16 cellular contexts compared by ENCODE assay signal in the genomic region with DNA sequence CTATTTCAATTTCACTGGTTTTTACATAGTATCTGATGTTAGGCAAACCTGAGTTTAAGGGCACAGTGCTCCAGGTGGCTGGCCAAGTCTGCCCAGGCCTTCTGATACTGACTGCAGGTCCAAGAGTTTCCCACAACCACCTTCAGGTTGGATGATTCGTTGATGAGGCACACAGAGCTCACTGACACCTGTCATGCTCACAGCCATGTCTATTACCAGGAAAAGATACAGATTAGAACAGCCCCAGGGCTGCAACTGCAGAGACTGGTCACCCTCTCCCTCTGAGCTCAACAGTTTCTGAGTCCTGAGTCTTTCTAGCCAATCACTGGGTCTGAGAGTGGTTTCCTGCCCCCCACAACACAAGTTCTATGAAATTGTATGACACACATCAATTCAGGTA.
"Had no signal": no experiment of that assay in that cellular context is flagged by ENCODE, and none has a peak within 500 bp of the region (broad histone marks: within the 10 kb centered on the region; RNA-seq: fewer than 3 reads in every experiment).

No MANE protein-coding gene starts in this region.

- H3K4me3 Mint-ChIP-seq: activated naive CD8-positive, alpha-beta T cell treated with anti-CD3 and anti-CD28 coated beads for 36 hours; activated T-cell treated with anti-CD3 and anti-CD28 coated beads, Interleukin-2, amount 50 U/mL, for 4 hours; immature natural killer cell; stimulated activated memory B cell treated with anti-CD40 and anti-IgM and Interleukin-4, amounts not matched to agents 10 μg/mL and 1 μg/mL and 100 μg/mL, for 72 hours; T-cell had no signal

- DNase-seq: activated naive CD8-positive, alpha-beta T cell treated with anti-CD3 and anti-CD28 coated beads for 36 hours; activated T-cell treated with anti-CD3 and anti-CD28 coated beads, Interleukin-2, amount 50 U/mL, for 4 hours; aorta; head of caudate nucleus; immature natural killer cell; mucosa of descending colon; nucleus accumbens; posterior cingulate gyrus; SHP77; SK-N-SH; substantia nigra; T-helper 9 cell; transverse colon had no signal

- ATAC-seq: mucosa of descending colon; naive thymus-derived CD8-positive, alpha-beta T cell; stimulated activated memory B cell treated with anti-CD40 and anti-IgM and Interleukin-4, amounts not matched to agents 10 μg/mL and 1 μg/mL and 100 μg/mL, for 72 hours; T-cell had no signal

- H3K4me3 ChIP-seq: mucosa of descending colon, transverse colon had no signal

- H3K27ac Mint-ChIP-seq: activated naive CD8-positive, alpha-beta T cell treated with anti-CD3 and anti-CD28 coated beads for 36 hours; immature natural killer cell; naive thymus-derived CD8-positive, alpha-beta T cell; stimulated activated memory B cell treated with anti-CD40 and anti-IgM and Interleukin-4, amounts not matched to agents 10 μg/mL and 1 μg/mL and 100 μg/mL, for 72 hours; T-cell had no signal

- H3K4me1 Mint-ChIP-seq: activated naive CD8-positive, alpha-beta T cell treated with anti-CD3 and anti-CD28 coated beads for 36 hours; immature natural killer cell; naive thymus-derived CD8-positive, alpha-beta T cell; stimulated activated memory B cell treated with anti-CD40 and anti-IgM and Interleukin-4, amounts not matched to agents 10 μg/mL and 1 μg/mL and 100 μg/mL, for 72 hours; T-cell had no signal

- H3K27me3 Mint-ChIP-seq: activated naive CD8-positive, alpha-beta T cell treated with anti-CD3 and anti-CD28 coated beads for 36 hours; naive thymus-derived CD8-positive, alpha-beta T cell; stimulated activated memory B cell treated with anti-CD40 and anti-IgM and Interleukin-4, amounts not matched to agents 10 μg/mL and 1 μg/mL and 100 μg/mL, for 72 hours; T-cell had no signal
